1 cellular context compared by ENCODE assay signal in the genomic region with DNA sequence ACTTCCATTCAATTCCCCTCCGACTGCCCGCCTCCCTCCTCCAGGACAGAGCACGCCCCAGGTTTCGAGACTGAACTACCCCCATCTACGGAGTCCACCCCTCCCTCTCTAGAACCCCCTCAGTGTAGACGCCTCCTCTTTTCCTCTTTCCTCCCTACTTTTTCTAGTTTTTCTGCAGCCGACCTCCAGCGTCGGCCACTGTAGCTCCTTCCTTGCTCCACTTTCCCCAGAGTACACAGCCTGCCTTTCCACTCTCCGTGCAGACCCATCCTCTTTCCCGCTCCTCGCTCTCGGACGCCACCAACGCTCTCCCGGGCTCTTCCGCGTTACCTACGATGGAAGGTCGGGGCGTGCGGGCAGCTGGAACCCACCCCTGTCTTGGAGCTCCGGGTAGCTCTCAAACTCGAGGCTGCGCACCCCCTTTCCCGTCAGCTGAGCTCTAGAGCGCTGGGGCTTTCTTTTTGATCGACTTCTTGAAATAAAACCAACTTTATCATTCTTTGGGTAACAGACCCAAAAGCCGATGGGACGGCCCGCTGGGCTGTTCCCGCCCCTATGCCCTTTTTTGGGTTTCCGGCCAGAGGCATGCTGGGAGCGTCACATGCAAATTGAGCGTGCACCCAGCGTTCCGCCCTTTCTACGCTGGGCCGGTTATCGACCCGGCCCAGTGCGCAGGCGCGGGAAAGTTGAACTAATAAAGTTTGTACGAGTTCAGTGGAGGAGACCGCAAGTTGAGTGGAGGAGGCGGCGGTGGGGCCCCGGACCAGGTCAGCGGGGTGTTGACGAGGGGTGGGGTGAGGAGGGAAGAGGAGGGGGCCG.
TF ChIP-seq lines count a peak whose summit lies in the region.

A gene with protein sequence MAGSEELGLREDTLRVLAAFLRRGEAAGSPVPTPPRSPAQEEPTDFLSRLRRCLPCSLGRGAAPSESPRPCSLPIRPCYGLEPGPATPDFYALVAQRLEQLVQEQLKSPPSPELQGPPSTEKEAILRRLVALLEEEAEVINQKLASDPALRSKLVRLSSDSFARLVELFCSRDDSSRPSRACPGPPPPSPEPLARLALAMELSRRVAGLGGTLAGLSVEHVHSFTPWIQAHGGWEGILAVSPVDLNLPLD (plus strand): TSS at position 633 of the 819 bp plus-strand sequence. CDS start 760 bp downstream, outside the sequence.
A gene with protein sequence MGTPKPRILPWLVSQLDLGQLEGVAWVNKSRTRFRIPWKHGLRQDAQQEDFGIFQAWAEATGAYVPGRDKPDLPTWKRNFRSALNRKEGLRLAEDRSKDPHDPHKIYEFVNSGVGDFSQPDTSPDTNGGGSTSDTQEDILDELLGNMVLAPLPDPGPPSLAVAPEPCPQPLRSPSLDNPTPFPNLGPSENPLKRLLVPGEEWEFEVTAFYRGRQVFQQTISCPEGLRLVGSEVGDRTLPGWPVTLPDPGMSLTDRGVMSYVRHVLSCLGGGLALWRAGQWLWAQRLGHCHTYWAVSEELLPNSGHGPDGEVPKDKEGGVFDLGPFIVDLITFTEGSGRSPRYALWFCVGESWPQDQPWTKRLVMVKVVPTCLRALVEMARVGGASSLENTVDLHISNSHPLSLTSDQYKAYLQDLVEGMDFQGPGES (minus strand): TSS at position 557 of the 819 bp plus-strand sequence. CDS start 1,019 bp downstream, outside the sequence.

TF ChIP-seq in GM12878, 131 proteins besides CTCF, POLR2A, EP300 and RAD21 (continues in another document):
- TF ChIP-seq, protein P1, sequence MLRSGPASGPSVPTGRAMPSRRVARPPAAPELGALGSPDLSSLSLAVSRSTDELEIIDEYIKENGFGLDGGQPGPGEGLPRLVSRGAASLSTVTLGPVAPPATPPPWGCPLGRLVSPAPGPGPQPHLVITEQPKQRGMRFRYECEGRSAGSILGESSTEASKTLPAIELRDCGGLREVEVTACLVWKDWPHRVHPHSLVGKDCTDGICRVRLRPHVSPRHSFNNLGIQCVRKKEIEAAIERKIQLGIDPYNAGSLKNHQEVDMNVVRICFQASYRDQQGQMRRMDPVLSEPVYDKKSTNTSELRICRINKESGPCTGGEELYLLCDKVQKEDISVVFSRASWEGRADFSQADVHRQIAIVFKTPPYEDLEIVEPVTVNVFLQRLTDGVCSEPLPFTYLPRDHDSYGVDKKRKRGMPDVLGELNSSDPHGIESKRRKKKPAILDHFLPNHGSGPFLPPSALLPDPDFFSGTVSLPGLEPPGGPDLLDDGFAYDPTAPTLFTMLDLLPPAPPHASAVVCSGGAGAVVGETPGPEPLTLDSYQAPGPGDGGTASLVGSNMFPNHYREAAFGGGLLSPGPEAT (IDR thresholded peaks at IDR 0.05; ENCODE audit: low read depth): peak; percentile 33; the same call in 1 of the 2 replicates
- TF ChIP-seq POU2F2 (IDR thresholded peaks at IDR 0.05; ENCODE audit: borderline replicate concordance, low read depth, low read length): peak; percentile 99
- TF ChIP-seq, protein P2, sequence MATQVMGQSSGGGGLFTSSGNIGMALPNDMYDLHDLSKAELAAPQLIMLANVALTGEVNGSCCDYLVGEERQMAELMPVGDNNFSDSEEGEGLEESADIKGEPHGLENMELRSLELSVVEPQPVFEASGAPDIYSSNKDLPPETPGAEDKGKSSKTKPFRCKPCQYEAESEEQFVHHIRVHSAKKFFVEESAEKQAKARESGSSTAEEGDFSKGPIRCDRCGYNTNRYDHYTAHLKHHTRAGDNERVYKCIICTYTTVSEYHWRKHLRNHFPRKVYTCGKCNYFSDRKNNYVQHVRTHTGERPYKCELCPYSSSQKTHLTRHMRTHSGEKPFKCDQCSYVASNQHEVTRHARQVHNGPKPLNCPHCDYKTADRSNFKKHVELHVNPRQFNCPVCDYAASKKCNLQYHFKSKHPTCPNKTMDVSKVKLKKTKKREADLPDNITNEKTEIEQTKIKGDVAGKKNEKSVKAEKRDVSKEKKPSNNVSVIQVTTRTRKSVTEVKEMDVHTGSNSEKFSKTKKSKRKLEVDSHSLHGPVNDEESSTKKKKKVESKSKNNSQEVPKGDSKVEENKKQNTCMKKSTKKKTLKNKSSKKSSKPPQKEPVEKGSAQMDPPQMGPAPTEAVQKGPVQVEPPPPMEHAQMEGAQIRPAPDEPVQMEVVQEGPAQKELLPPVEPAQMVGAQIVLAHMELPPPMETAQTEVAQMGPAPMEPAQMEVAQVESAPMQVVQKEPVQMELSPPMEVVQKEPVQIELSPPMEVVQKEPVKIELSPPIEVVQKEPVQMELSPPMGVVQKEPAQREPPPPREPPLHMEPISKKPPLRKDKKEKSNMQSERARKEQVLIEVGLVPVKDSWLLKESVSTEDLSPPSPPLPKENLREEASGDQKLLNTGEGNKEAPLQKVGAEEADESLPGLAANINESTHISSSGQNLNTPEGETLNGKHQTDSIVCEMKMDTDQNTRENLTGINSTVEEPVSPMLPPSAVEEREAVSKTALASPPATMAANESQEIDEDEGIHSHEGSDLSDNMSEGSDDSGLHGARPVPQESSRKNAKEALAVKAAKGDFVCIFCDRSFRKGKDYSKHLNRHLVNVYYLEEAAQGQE (IDR thresholded peaks at IDR 0.05; ENCODE audit: low read depth, low read length): no peak
- TF ChIP-seq, protein P3, sequence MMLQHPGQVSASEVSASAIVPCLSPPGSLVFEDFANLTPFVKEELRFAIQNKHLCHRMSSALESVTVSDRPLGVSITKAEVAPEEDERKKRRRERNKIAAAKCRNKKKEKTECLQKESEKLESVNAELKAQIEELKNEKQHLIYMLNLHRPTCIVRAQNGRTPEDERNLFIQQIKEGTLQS (IDR thresholded peaks at IDR 0.05; ENCODE audit: borderline replicate concordance, extremely low read depth, low read depth, low read length): no peak
- TF ChIP-seq ZNF622 (IDR thresholded peaks at IDR 0.05): no peak
- TF ChIP-seq EED (IDR thresholded peaks at IDR 0.05; ENCODE audit: low read depth): peak; percentile 70
- peak; percentile 98 to 100 for TF ChIP-seq SRF (IDR thresholded peaks at IDR 0.05; ENCODE audit: low read depth in 2 of 2, low read length in 2 of 2)
- TF ChIP-seq, protein P4, sequence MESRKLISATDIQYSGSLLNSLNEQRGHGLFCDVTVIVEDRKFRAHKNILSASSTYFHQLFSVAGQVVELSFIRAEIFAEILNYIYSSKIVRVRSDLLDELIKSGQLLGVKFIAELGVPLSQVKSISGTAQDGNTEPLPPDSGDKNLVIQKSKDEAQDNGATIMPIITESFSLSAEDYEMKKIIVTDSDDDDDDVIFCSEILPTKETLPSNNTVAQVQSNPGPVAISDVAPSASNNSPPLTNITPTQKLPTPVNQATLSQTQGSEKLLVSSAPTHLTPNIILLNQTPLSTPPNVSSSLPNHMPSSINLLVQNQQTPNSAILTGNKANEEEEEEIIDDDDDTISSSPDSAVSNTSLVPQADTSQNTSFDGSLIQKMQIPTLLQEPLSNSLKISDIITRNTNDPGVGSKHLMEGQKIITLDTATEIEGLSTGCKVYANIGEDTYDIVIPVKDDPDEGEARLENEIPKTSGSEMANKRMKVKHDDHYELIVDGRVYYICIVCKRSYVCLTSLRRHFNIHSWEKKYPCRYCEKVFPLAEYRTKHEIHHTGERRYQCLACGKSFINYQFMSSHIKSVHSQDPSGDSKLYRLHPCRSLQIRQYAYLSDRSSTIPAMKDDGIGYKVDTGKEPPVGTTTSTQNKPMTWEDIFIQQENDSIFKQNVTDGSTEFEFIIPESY (IDR thresholded peaks at IDR 0.05): 0 out of 2 replicates have a peak, but pooled peaks have one; percentile 19
- no peak for TF ChIP-seq TCF7 (IDR thresholded peaks at IDR 0.05; ENCODE audit: borderline replicate concordance)
- TF ChIP-seq MEF2B (IDR thresholded peaks at IDR 0.05; ENCODE audit: partially characterized antibody, poor library complexity, severe bottlenecking): no peak
- TF ChIP-seq RB1 (IDR thresholded peaks at IDR 0.05; ENCODE audit: borderline replicate concordance): 0 out of 2 replicates have a peak, but pooled peaks have one; percentile 17
- 0 out of 2 replicates have a peak, but pooled peaks have one; percentile 16 for TF ChIP-seq IKZF1 (conservative IDR thresholded peaks at IDR 0.05)
- TF ChIP-seq BHLHE40 (IDR thresholded peaks at IDR 0.05; ENCODE audit: borderline replicate concordance in 1 of 2, low read depth in 2 of 2, low read length in 1 of 2): peak; percentile 43 to 57; a peak in 2 of 4 replicates
- no peak for TF ChIP-seq WRNIP1 (IDR thresholded peaks at IDR 0.05; ENCODE audit: borderline replicate concordance, low read depth, low read length)
- TF ChIP-seq SIN3A (IDR thresholded peaks at IDR 0.05; ENCODE audit: low read depth, low read length): peak; percentile 95
- TF ChIP-seq, protein P5, sequence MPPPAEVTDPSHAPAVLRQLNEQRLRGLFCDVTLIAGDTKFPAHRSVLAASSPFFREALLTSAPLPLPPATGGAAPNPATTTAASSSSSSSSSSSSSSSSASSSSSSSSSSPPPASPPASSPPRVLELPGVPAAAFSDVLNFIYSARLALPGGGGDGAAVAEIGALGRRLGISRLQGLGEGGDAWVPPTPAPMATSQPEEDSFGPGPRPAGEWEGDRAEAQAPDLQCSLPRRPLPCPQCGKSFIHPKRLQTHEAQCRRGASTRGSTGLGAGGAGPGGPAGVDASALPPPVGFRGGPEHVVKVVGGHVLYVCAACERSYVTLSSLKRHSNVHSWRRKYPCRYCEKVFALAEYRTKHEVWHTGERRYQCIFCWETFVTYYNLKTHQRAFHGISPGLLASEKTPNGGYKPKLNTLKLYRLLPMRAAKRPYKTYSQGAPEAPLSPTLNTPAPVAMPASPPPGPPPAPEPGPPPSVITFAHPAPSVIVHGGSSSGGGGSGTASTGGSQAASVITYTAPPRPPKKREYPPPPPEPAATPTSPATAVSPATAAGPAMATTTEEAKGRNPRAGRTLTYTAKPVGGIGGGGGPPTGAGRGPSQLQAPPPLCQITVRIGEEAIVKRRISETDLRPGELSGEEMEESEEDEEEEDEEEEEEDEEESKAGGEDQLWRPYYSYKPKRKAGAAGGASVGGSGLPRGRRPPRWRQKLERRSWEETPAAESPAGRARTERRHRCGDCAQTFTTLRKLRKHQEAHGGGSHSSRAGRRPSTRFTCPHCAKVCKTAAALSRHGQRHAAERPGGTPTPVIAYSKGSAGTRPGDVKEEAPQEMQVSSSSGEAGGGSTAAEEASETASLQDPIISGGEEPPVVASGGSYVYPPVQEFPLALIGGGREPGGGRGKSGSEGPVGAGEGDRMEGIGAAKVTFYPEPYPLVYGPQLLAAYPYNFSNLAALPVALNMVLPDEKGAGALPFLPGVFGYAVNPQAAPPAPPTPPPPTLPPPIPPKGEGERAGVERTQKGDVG (CRISPR knock-in tag; IDR thresholded peaks at IDR 0.05): no peak
- TF ChIP-seq, protein P6, sequence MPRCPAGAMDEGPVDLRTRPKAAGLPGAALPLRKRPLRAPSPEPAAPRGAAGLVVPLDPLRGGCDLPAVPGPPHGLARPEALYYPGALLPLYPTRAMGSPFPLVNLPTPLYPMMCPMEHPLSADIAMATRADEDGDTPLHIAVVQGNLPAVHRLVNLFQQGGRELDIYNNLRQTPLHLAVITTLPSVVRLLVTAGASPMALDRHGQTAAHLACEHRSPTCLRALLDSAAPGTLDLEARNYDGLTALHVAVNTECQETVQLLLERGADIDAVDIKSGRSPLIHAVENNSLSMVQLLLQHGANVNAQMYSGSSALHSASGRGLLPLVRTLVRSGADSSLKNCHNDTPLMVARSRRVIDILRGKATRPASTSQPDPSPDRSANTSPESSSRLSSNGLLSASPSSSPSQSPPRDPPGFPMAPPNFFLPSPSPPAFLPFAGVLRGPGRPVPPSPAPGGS (IDR thresholded peaks at IDR 0.05; ENCODE audit: borderline replicate concordance, insufficient read depth, low read depth, low read length, poor library complexity, severe bottlenecking): no peak
- TF ChIP-seq NR2F1 (conservative IDR thresholded peaks at IDR 0.05): 0 out of 2 replicates have a peak, but pooled peaks have one; percentile 14
- TF ChIP-seq HCFC1 (IDR thresholded peaks at IDR 0.05; ENCODE audit: low read length): peak; percentile 10
- no peak for TF ChIP-seq PML (IDR thresholded peaks at IDR 0.05; ENCODE audit: low read length)
- TF ChIP-seq POLR2AphosphoS5 (IDR thresholded peaks at IDR 0.05; ENCODE audit: low read length): 0 out of 2 replicates have a peak, but pooled peaks have one; percentile 30
- TF ChIP-seq MXI1 (IDR thresholded peaks at IDR 0.05; ENCODE audit: low read depth, low read length): peak; percentile 64
- no peak for TF ChIP-seq NFIC (IDR thresholded peaks at IDR 0.05; ENCODE audit: low read depth, low read length)
- TF ChIP-seq NRF1 (conservative IDR thresholded peaks at IDR 0.05; ENCODE audit: low read depth, low read length): peak; percentile 93
- TF ChIP-seq, protein P7, sequence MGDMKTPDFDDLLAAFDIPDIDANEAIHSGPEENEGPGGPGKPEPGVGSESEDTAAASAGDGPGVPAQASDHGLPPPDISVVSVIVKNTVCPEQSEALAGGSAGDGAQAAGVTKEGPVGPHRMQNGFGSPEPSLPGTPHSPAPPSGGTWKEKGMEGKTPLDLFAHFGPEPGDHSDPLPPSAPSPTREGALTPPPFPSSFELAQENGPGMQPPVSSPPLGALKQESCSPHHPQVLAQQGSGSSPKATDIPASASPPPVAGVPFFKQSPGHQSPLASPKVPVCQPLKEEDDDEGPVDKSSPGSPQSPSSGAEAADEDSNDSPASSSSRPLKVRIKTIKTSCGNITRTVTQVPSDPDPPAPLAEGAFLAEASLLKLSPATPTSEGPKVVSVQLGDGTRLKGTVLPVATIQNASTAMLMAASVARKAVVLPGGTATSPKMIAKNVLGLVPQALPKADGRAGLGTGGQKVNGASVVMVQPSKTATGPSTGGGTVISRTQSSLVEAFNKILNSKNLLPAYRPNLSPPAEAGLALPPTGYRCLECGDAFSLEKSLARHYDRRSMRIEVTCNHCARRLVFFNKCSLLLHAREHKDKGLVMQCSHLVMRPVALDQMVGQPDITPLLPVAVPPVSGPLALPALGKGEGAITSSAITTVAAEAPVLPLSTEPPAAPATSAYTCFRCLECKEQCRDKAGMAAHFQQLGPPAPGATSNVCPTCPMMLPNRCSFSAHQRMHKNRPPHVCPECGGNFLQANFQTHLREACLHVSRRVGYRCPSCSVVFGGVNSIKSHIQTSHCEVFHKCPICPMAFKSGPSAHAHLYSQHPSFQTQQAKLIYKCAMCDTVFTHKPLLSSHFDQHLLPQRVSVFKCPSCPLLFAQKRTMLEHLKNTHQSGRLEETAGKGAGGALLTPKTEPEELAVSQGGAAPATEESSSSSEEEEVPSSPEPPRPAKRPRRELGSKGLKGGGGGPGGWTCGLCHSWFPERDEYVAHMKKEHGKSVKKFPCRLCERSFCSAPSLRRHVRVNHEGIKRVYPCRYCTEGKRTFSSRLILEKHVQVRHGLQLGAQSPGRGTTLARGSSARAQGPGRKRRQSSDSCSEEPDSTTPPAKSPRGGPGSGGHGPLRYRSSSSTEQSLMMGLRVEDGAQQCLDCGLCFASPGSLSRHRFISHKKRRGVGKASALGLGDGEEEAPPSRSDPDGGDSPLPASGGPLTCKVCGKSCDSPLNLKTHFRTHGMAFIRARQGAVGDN (IDR thresholded peaks at IDR 0.05): no peak
- TF ChIP-seq, protein P8, sequence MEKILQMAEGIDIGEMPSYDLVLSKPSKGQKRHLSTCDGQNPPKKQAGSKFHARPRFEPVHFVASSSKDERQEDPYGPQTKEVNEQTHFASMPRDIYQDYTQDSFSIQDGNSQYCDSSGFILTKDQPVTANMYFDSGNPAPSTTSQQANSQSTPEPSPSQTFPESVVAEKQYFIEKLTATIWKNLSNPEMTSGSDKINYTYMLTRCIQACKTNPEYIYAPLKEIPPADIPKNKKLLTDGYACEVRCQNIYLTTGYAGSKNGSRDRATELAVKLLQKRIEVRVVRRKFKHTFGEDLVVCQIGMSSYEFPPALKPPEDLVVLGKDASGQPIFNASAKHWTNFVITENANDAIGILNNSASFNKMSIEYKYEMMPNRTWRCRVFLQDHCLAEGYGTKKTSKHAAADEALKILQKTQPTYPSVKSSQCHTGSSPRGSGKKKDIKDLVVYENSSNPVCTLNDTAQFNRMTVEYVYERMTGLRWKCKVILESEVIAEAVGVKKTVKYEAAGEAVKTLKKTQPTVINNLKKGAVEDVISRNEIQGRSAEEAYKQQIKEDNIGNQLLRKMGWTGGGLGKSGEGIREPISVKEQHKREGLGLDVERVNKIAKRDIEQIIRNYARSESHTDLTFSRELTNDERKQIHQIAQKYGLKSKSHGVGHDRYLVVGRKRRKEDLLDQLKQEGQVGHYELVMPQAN (conservative IDR thresholded peaks at IDR 0.05): peak; percentile 68; the same call in 1 of the 2 replicates
- no peak for TF ChIP-seq SMARCA5 (IDR thresholded peaks at IDR 0.05)
- no peak for TF ChIP-seq LARP7 (IDR thresholded peaks at IDR 0.05)
- peak; percentile 83 for TF ChIP-seq RUNX3 (IDR thresholded peaks at IDR 0.05; ENCODE audit: low read length)
